ENCODE assay signal across 10 cellular contexts in the genomic region with DNA sequence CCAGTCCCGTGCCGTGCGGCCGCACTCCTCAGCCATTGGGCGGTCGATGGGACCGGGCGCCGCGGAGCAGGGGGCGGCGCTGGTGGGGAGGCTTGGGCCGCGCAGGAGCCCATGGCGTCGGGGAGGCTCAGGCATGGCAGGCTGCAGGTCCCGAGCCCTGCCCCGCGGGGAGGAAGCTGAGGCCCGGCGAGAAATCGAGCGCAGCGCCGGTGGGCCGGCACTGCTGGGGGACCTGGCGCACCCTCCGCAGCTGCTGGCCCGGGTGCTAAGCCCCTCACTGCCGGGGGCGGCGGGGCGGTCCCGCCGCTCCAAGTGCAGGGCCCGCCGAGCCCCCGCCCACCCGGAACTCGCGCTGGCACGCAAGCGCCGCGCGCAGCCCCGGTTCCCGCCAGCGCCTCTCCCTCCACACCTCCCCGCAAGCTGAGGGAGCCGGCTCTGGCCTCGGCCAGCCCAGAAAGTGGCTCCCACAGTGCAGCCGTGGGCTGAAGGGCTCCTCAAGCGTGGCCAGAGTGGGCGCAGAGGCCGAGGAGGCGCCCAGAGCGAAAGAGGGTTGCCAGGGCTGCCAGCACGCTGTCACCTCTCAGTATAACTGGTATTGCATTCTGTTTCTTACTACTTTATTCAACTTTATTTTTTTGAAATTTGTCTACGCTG. TPM values are rescaled to one million over a fixed set of nuclear protein-coding genes. Genes with fewer than 3 reads are reported as not detected.
DNase-seq lines count a peak whose midpoint lies in the region; ATAC-seq and TF ChIP-seq lines count a peak whose summit lies in the region.
"Not testable (repeated sequence)": the region's sequence is repeated elsewhere in the genome, so short reads cannot be mapped to it uniquely, and the experiment has no call there.
"Had no signal": no experiment of that assay in that cellular context is flagged by ENCODE, and none has a peak within 500 bp of the region (broad histone marks: within the 10 kb centered on the region; RNA-seq: fewer than 3 reads in every experiment).

No MANE protein-coding gene starts in this region.

- not testable (repeated sequence) for DNase-seq in CD4-positive, alpha-beta T cell; choroid plexus epithelial cell (ENCODE audit: low read depth); left colon
- peak; percentile 12 for DNase-seq in activated CD4-positive, alpha-beta T cell treated with anti-CD3 and anti-CD28 coated beads, Interleukin-2, amount 10 ng/mL, durations not matched to agents 7 days and 5 days

- H3K9me3 Mint-ChIP-seq in CD4-positive, alpha-beta T cell; activated CD4-positive, alpha-beta T cell treated with anti-CD3 and anti-CD28 coated beads, Interleukin-2, amount 10 ng/mL, durations not matched to agents 7 days and 5 days; nephron: not testable (repeated sequence)

- TF ChIP-seq CTCF in CD4-positive, alpha-beta T cell (IDR thresholded peaks at IDR 0.05); choroid plexus epithelial cell (conservative IDR thresholded peaks at IDR 0.05; ENCODE audit: low read depth, low read length); nephron (IDR thresholded peaks at IDR 0.05; ENCODE audit: unreplicated experiment in 3 of 3): not testable (repeated sequence)

- not testable (repeated sequence) for H3K4me1 Mint-ChIP-seq in CD4-positive, alpha-beta T cell (ENCODE audit: low read depth); activated CD4-positive, alpha-beta T cell treated with anti-CD3 and anti-CD28 coated beads, Interleukin-2, amount 10 ng/mL, durations not matched to agents 7 days and 5 days; nephron

- H3K9me3 ChIP-seq in CD4-positive, alpha-beta T cell (ENCODE audit: control insufficient read depth, low read length); HUES48 (ENCODE audit: control insufficient read depth, insufficient read depth, low read length): not testable (repeated sequence)

- not testable (repeated sequence) for H3K36me3 ChIP-seq in HUES48 (ENCODE audit: control insufficient read depth, insufficient read depth, low read length)

- H3K9ac ChIP-seq in HUES48 (ENCODE audit: low read depth, low read length): not testable (repeated sequence)

- not testable (repeated sequence) for H3K4me1 ChIP-seq in HUES48 (ENCODE audit: control insufficient read depth, insufficient read depth, low read length)

- not testable (repeated sequence) for H3K36me3 Mint-ChIP-seq in CD4-positive, alpha-beta T cell (ENCODE audit: low read depth); activated CD4-positive, alpha-beta T cell treated with anti-CD3 and anti-CD28 coated beads, Interleukin-2, amount 10 ng/mL, durations not matched to agents 7 days and 5 days (ENCODE audit: low read depth); nephron (ENCODE audit: low read depth)

- not testable (repeated sequence) for H3K27ac Mint-ChIP-seq in CD4-positive, alpha-beta T cell
- H3K27ac Mint-ChIP-seq in activated CD4-positive, alpha-beta T cell treated with anti-CD3 and anti-CD28 coated beads, Interleukin-2, amount 10 ng/mL, durations not matched to agents 7 days and 5 days: peak overlapping the region; percentile 46
- peak overlapping the region in 2 of 3 experiments; percentile 51 to 71 for H3K27ac Mint-ChIP-seq in nephron

- POLR2A ChIA-PET in CD4-positive, alpha-beta T cell (lab: Charles Lee); activated CD4-positive, alpha-beta T cell treated with anti-CD3 and anti-CD28 coated beads, Interleukin-2, amount 10 ng/mL, durations not matched to agents 7 days and 5 days (lab: Charles Lee): not testable (repeated sequence)

- H3K4me3 Mint-ChIP-seq in CD4-positive, alpha-beta T cell: peak overlapping the region; percentile 65
- H3K4me3 Mint-ChIP-seq in activated CD4-positive, alpha-beta T cell treated with anti-CD3 and anti-CD28 coated beads, Interleukin-2, amount 10 ng/mL, durations not matched to agents 7 days and 5 days: peak overlapping the region; percentile 37
- H3K4me3 Mint-ChIP-seq in nephron: not testable (repeated sequence)

- CTCF ChIA-PET in CD4-positive, alpha-beta T cell (lab: Charles Lee); activated CD4-positive, alpha-beta T cell treated with anti-CD3 and anti-CD28 coated beads, Interleukin-2, amount 10 ng/mL, durations not matched to agents 7 days and 5 days (lab: Charles Lee): not testable (repeated sequence)

- H3K27me3 ChIP-seq in CD4-positive, alpha-beta T cell (ENCODE audit: control insufficient read depth, insufficient read depth, low read length); HUES48 (ENCODE audit: control insufficient read depth, insufficient read depth, low read length): not testable (repeated sequence)

- H3K27ac ChIP-seq in CD4-positive, alpha-beta T cell (ENCODE audit: low read depth, low read length); HUES48 (ENCODE audit: low read depth, low read length): not testable (repeated sequence)

- not testable (repeated sequence) for H3K27me3 Mint-ChIP-seq in CD4-positive, alpha-beta T cell; activated CD4-positive, alpha-beta T cell treated with anti-CD3 and anti-CD28 coated beads, Interleukin-2, amount 10 ng/mL, durations not matched to agents 7 days and 5 days; nephron (ENCODE audit: low read depth)

- peak; percentile 65 for ATAC-seq in CD4-positive, alpha-beta T cell (ENCODE audit: poor library complexity)
- ATAC-seq in GM21367 (IDR thresholded peaks at IDR 0.05; ENCODE audit: unreplicated experiment): peak; percentile 54
- peak; percentile 83 for ATAC-seq in HG02970 (IDR thresholded peaks at IDR 0.05; ENCODE audit: low FRiP score, unreplicated experiment)
- ATAC-seq in left colon: peak; percentile 64

- H3K4me3 ChIP-seq in HUES48 (ENCODE audit: low read depth, low read length): peak overlapping the region; percentile 7; the same call in 1 of the 2 replicates
- H3K4me3 ChIP-seq in choroid plexus epithelial cell (ENCODE audit: low read depth, low read length): peak overlapping the region; percentile 26

- intact Hi-C loops in CD4-positive, alpha-beta T cell (cut with DNase I, micrococcal nuclease); left colon (cut with DNase I, micrococcal nuclease): not testable (repeated sequence)

RNA-seq across cellular contexts. Expression of a gene that starts 14.3 kb away (rescaled TPM):
- under 1 TPM in 1 of 2 experiments, not detected in 1; 0.08 TPM for total RNA-seq in CD4-positive, alpha-beta T cell
- total RNA-seq in activated CD4-positive, alpha-beta T cell treated with anti-CD3 and anti-CD28 coated beads, Interleukin-2, amount 10 ng/mL, durations not matched to agents 7 days and 5 days: 1 to 10 TPM; 1.6 to 1.7 TPM
- 10 to 100 TPM; 76.6 to 95.5 TPM for total RNA-seq in left colon
- total RNA-seq: G401, NCI-H460 had no signal

Comparison
In these comparisons a context has a peak if more than half of its experiments do, and no peak if none do; other contexts are left out.
1. RNA of a gene that starts 14.3 kb away (total RNA-seq): 76.6 to 95.5 TPM in left colon; 1.6 to 1.7 TPM in activated CD4-positive, alpha-beta T cell treated with anti-CD3 and anti-CD28 coated beads, Interleukin-2, amount 10 ng/mL, durations not matched to agents 7 days and 5 days and 0.08 TPM in CD4-positive, alpha-beta T cell; every median in the first group is over 10 times any median in the second.
2. Peak in every context shown above with its lines, with median percentiles within 50 percentile points of each other: ATAC-seq.